In genomic region chr3:31859245-31859644, GRCh38 we compare ENCODE assay signal across 27 cellular contexts.
"Had no signal": no experiment of that assay in that cellular context is flagged by ENCODE, and none has a peak within 500 bp of the region (broad histone marks: within the 10 kb centered on the region; RNA-seq: fewer than 3 reads in every experiment).

No MANE protein-coding gene starts in this region.

- H3K4me3 ChIP-seq: esophagus squamous epithelium, heart right ventricle, lower lobe of right lung, mucosa of descending colon, right lobe of liver, stomach, thyroid gland, vagina had no signal

- DNase-seq: cortex of kidney; effector memory CD8-positive, alpha-beta T cell; erythroblast; esophagus squamous epithelium; foreskin melanocyte; glutamatergic neuron; heart right ventricle; hippocampal formation; left ventricle myocardium superior; lower lobe of right lung; mucosa of descending colon; naive B cell; right lobe of liver; small intestine; stimulated activated CD4-positive, alpha-beta T cell treated with anti-CD3 and anti-CD28 coated beads, Interleukin-15, amount 100 ng/mL, for 24 hours; stimulated activated CD4-positive, alpha-beta T cell treated with anti-CD3 and anti-CD28 coated beads, Interleukin-2, amount 100 ng/mL, for 48 hours; stimulated activated naive CD4-positive, alpha-beta T cell treated with Interleukin-2 at 50 U/mL for 16 hours; stomach; thyroid gland; trophoblast cell had no signal

- ATAC-seq: effector memory CD8-positive, alpha-beta T cell; heart right ventricle; left ventricle myocardium superior; lower lobe of right lung; mucosa of descending colon; natural killer cell treated with Interleukin-12 subunit alpha and Interleukin-12 subunit beta and Interleukin-15 and Interleukin-18, amount 100 ng/mL, for 72 hours; right lobe of liver had no signal

- H3K27ac ChIP-seq: esophagus squamous epithelium, heart right ventricle, lower lobe of right lung, neutrophil, parathyroid adenoma, right lobe of liver, stomach, thyroid gland, vagina had no signal

- H3K79me2 ChIP-seq: parathyroid adenoma had no signal

- H3K9me3 ChIP-seq: esophagus squamous epithelium, heart right ventricle, lower lobe of right lung, mucosa of descending colon, neutrophil, right lobe of liver, stomach, thyroid gland, vagina had no signal

- H3K27me3 Mint-ChIP-seq: naive B cell, progenitor cell of endocrine pancreas had no signal

- H3K27me3 ChIP-seq: esophagus squamous epithelium, heart right ventricle, neutrophil, right lobe of liver, stomach, thyroid gland, vagina had no signal

- H3K27ac Mint-ChIP-seq: effector memory CD8-positive, alpha-beta T cell; mesothelial cell of epicardium; natural killer cell treated with Interleukin-12 subunit alpha and Interleukin-12 subunit beta and Interleukin-15 and Interleukin-18, amount 100 ng/mL, for 72 hours; progenitor cell of endocrine pancreas had no signal

- H3K36me3 ChIP-seq: esophagus squamous epithelium, heart right ventricle, lower lobe of right lung, neutrophil, right lobe of liver, stomach, thyroid gland, vagina had no signal

- H3K4me1 ChIP-seq: heart right ventricle, lower lobe of right lung, parathyroid adenoma, right lobe of liver, thyroid gland, vagina had no signal

- H3K9ac ChIP-seq: parathyroid adenoma had no signal

- H2AFZ ChIP-seq: parathyroid adenoma had no signal

- H3K36me3 Mint-ChIP-seq: mesothelial cell of epicardium; natural killer cell treated with Interleukin-12 subunit alpha and Interleukin-12 subunit beta and Interleukin-15 and Interleukin-18, amount 100 ng/mL, for 72 hours had no signal

- H3K4me1 Mint-ChIP-seq: mesothelial cell of epicardium, neural crest cell had no signal

- H3K9me3 Mint-ChIP-seq: effector memory CD8-positive, alpha-beta T cell; mesothelial cell of epicardium; naive B cell; natural killer cell treated with Interleukin-12 subunit alpha and Interleukin-12 subunit beta and Interleukin-15 and Interleukin-18, amount 100 ng/mL, for 72 hours; neural crest cell had no signal

- H3K4me3 Mint-ChIP-seq: effector memory CD8-positive, alpha-beta T cell; mesothelial cell of epicardium; natural killer cell treated with Interleukin-12 subunit alpha and Interleukin-12 subunit beta and Interleukin-15 and Interleukin-18, amount 100 ng/mL, for 72 hours; neural crest cell had no signal
